Comparison of ENCODE assay signal across 1 cellular context in genomic region chr6:79574636-79575035, GRCh38.
TF ChIP-seq lines count a peak whose summit lies in the region.

No MANE protein-coding gene starts in this region.

TF ChIP-seq in WTC11, 78 proteins besides CTCF, POLR2A, EP300 and RAD21 (continued from another document):
- no peak for TF ChIP-seq JUN (CRISPR knock-in tag; IDR thresholded peaks at IDR 0.05)
- no peak for TF ChIP-seq ZNF317 (CRISPR knock-in tag; IDR thresholded peaks at IDR 0.05; ENCODE audit: borderline replicate concordance, low read depth)
- no peak for TF ChIP-seq ZNF423 (CRISPR knock-in tag; IDR thresholded peaks at IDR 0.05)
- TF ChIP-seq ELF4 (CRISPR knock-in tag; IDR thresholded peaks at IDR 0.05; ENCODE audit: low read depth) = no peak
- no peak for TF ChIP-seq ESRRA (CRISPR knock-in tag; IDR thresholded peaks at IDR 0.05; ENCODE audit: borderline replicate concordance)
- TF ChIP-seq ZNF121 (CRISPR knock-in tag; IDR thresholded peaks at IDR 0.05) = no peak
- no peak for TF ChIP-seq AFF4 (CRISPR knock-in tag; IDR thresholded peaks at IDR 0.05; ENCODE audit: borderline replicate concordance)
- TF ChIP-seq USF2 (CRISPR knock-in tag; IDR thresholded peaks at IDR 0.05) = no peak
- no peak for TF ChIP-seq MYBL2 (CRISPR knock-in tag; IDR thresholded peaks at IDR 0.05)
- no peak for TF ChIP-seq AR (CRISPR knock-in tag; IDR thresholded peaks at IDR 0.05)
- no peak for TF ChIP-seq EMX1 (CRISPR knock-in tag; IDR thresholded peaks at IDR 0.05)
- TF ChIP-seq ZMAT4 (CRISPR knock-in tag; IDR thresholded peaks at IDR 0.05) = no peak
